ENCODE assay signal across 7 cellular contexts in genomic region chr22:36452473-36453265, GRCh38. TPM values are rescaled to one million over a fixed set of nuclear protein-coding genes. Genes with fewer than 3 reads are reported as not detected.
A peak's percentile ranks its signal among the peaks of the same experiment; 100 is the strongest.
DNase-seq lines count a peak whose midpoint lies in the region; ATAC-seq and TF ChIP-seq lines count a peak whose summit lies in the region.

No MANE protein-coding gene starts in this region.

- H3K36me3 ChIP-seq in esophagus squamous epithelium (no peaks in the 10 kb centered on the region), spleen (no peaks in the 10 kb centered on the region)

- POLR2A ChIA-PET in RWPE1 (lab: Yijun Ruan, JAX; ENCODE audit: low non-redundant PET) = no interaction called here

- no peak for ATAC-seq in GM19467 (IDR thresholded peaks at IDR 0.05; ENCODE audit: unreplicated experiment)

- TF ChIP-seq CTCF in GM20000 (IDR thresholded peaks at IDR 0.05; ENCODE audit: extremely low read depth, missing control alignments) (no peak), RWPE1 (conservative IDR thresholded peaks at IDR 0.05; ENCODE audit: low read depth) (no peak), esophagus squamous epithelium (IDR thresholded peaks at IDR 0.05) (no peak), spleen (IDR thresholded peaks at IDR 0.05 in 8 of 11, conservative IDR thresholded peaks at IDR 0.05 in 3 of 11) (no peak)

- H3K4me1 ChIP-seq in esophagus squamous epithelium = peaks cover 25 to 82% (median 51%) of the 10 kb centered on the region in 3 donors
- H3K4me1 ChIP-seq in spleen = peaks cover 48 to 100% (median 91%) of the 10 kb centered on the region in 6 donors

- DNase-seq in GM20000 (ENCODE audit: low spot score) (peak; percentile 3), RWPE1 (ENCODE audit: low spot score) (no peak), esophagus squamous epithelium (lab: John Stamatoyannopoulos, UW) (no peak), spleen (no peak), NCI-H1092 (lab: John Stamatoyannopoulos, UW) (no peak), NCI-H748 (lab: John Stamatoyannopoulos, UW; ENCODE audit: unreplicated experiment) (no peak)

- H3K4me3 ChIP-seq in esophagus squamous epithelium = no peak overlapping the region
- H3K4me3 ChIP-seq in spleen = peak overlapping the region in 1 of 8 donors; percentile 71

- WGBS in esophagus squamous epithelium, 2 donors = 83 to 89% methylated on average over 8 of the region's 8 CpGs
- 71 to 77% (median 75%) methylated on average over 7 to 8 of the region's 8 CpGs for WGBS in spleen, 5 donors

- TF ChIP-seq POLR2A in esophagus squamous epithelium (IDR thresholded peaks at IDR 0.05) (no peak), spleen (IDR thresholded peaks at IDR 0.05) (no peak)

- CTCF ChIA-PET in RWPE1 (lab: Yijun Ruan, JAX) = no interaction called here

- H3K27ac ChIP-seq in RWPE1 = peak overlapping the region; percentile 72
- H3K27ac ChIP-seq in esophagus squamous epithelium = peak overlapping the region; percentile 67 to 93 (median 90)
- peak overlapping the region; percentile 76 to 98 (median 96) for H3K27ac ChIP-seq in spleen

- H3K9me3 ChIP-seq in esophagus squamous epithelium (no peaks in the 10 kb centered on the region), spleen (no peaks in the 10 kb centered on the region)

- intact Hi-C loops in esophagus squamous epithelium (cut with DNase I) (loop anchor here (5.0 kb wide), 1 partner anchor 65 kb away; the partner anchor contains the start of gene MYH9), spleen (cut with DNase I; ENCODE audit: low total_unique reads) (loop anchor here (5.0 kb wide), 1 partner anchor 65 kb away; the partner anchor contains the start of gene MYH9)

- H3K27me3 ChIP-seq in esophagus squamous epithelium (no peaks in the 10 kb centered on the region), spleen (replicated peaks in 1 of 7) (no peaks in the 10 kb centered on the region)

RNA-seq across cellular contexts. Expression of gene TXN2, which starts 28.8 kb away (rescaled TPM):
- total RNA-seq in esophagus squamous epithelium (10 to 100 TPM; 58.4 to 88.4 (median 72.3) TPM), spleen (10 to 100 TPM; 52.6 to 87.1 (median 64.6) TPM)
- polyA plus RNA-seq in spleen = 100 to 1,000 TPM in 1 of 3 donors, 10 to 100 TPM in 2; 70.5 to 105 (median 90.1) TPM

RNA-seq across cellular contexts. Expression of gene FOXRED2, which starts 54.2 kb away (rescaled TPM):
- total RNA-seq in esophagus squamous epithelium = 10 to 100 TPM in 2 of 4 donors, 1 to 10 TPM in 2; 3.8 to 21.0 (median 7.6) TPM
- 10 to 100 TPM; 19.4 to 42.0 (median 27.0) TPM for total RNA-seq in spleen
- polyA plus RNA-seq in spleen = 1 to 10 TPM; 1.1 to 3.0 (median 1.5) TPM
